Comparison of ENCODE assay signal across 1 cellular context in genomic region chr2:183123959-183124221, GRCh38.
TF ChIP-seq lines count a peak whose summit lies in the region.

No MANE protein-coding gene starts in this region.

TF ChIP-seq in K562, 482 proteins besides CTCF, POLR2A, EP300 and RAD21 (continued from another document):
- TF ChIP-seq CUX1 (CRISPR knock-in tag; IDR thresholded peaks at IDR 0.05) (peak; percentile 26; the same call in 1 of the 2 replicates), LEF1 (IDR thresholded peaks at IDR 0.05) (0 out of 2 replicates have a peak, but pooled peaks have one; percentile 35), ZNF444 (CRISPR knock-in tag; IDR thresholded peaks at IDR 0.05) (no peak), ZNF512 (tag; IDR thresholded peaks at IDR 0.05) (no peak), ZNF592 (IDR thresholded peaks at IDR 0.05) (0 out of 2 replicates have a peak, but pooled peaks have one; percentile 44), ZBTB34 (CRISPR knock-in tag; IDR thresholded peaks at IDR 0.05) (no peak), TFAP4 (CRISPR knock-in tag; IDR thresholded peaks at IDR 0.05; ENCODE audit: borderline replicate concordance) (no peak), SRSF9 (IDR thresholded peaks at IDR 0.05; ENCODE audit: borderline replicate concordance, low read depth, low read length) (no peak), FOXP1 (CRISPR knock-in tag; IDR thresholded peaks at IDR 0.05) (peak; percentile 64; the same call in 1 of the 2 replicates), TEAD1 (CRISPR knock-in tag; IDR thresholded peaks at IDR 0.05) (0 out of 4 replicates have a peak, but pooled peaks of 1 of the 2 experiments have one; percentile 14), ZBTB33 (CRISPR knock-in tag; IDR thresholded peaks at IDR 0.05) (0 out of 2 replicates have a peak, but pooled peaks have one; percentile 5)
